In genomic region chr7:55365103-55365679, GRCh38 we compare ENCODE assay signal across 8 cellular contexts. TPM values are rescaled to one million over a fixed set of nuclear protein-coding genes. Genes with fewer than 3 reads are reported as not detected.
A peak's percentile ranks its signal among the peaks of the same experiment; 100 is the strongest.
DNase-seq lines count a peak whose midpoint lies in the region; ATAC-seq and TF ChIP-seq lines count a peak whose summit lies in the region.

Gene LANCL2, plus strand, starts transcription at chr7:55365337. Its CDS starts 689 bp downstream, at chr7:55366026.

- peak; percentile 26 for ATAC-seq in GM21825 (IDR thresholded peaks at IDR 0.05; ENCODE audit: unreplicated experiment)
- peak; percentile 42 for ATAC-seq in stimulated activated effector memory CD8-positive, alpha-beta T cell treated with anti-CD3 and anti-CD28 coated beads, Interleukin-12 subunit alpha, Interleukin-12 subunit beta, amount 100 ng/mL, for 72 hours

- DNase-seq in GM03348 (ENCODE audit: low spot score) (peak; percentile 67), T follicular helper cell (ENCODE audit: low read depth) (peak; percentile 27), dermis blood vessel endothelial cell (peak; percentile 52), lung microvascular endothelial cell (ENCODE audit: low read depth in 2 of 2) (peak; percentile 40 to 55)
- DNase-seq in stimulated activated effector memory CD8-positive, alpha-beta T cell treated with anti-CD3 and anti-CD28 coated beads, Interleukin-12 subunit alpha, Interleukin-12 subunit beta, amount 100 ng/mL, for 72 hours (ENCODE audit: low spot score in 2 of 2) = no peak
- no peak for DNase-seq in central memory CD4-positive, alpha-beta T cell

- peak within 1 kb of the TSS; percentile 94 for H3K4me3 Mint-ChIP-seq in stimulated activated effector memory CD8-positive, alpha-beta T cell treated with anti-CD3 and anti-CD28 coated beads, Interleukin-12 subunit alpha, Interleukin-12 subunit beta, amount 100 ng/mL, for 72 hours

- peaks cover 28% of the 10 kb centered on the region for H3K4me1 Mint-ChIP-seq in stimulated activated effector memory CD8-positive, alpha-beta T cell treated with anti-CD3 and anti-CD28 coated beads, Interleukin-12 subunit alpha, Interleukin-12 subunit beta, amount 100 ng/mL, for 72 hours

- peak within 1 kb of the TSS; percentile 94 for H2AFZ ChIP-seq in KMS-11 (ENCODE audit: low read depth)

- H3K27ac ChIP-seq in KMS-11 = peak within 1 kb of the TSS; percentile 94

- peak within 1 kb of the TSS; percentile 77 for H3K4me2 ChIP-seq in KMS-11

- H3K27ac Mint-ChIP-seq in stimulated activated effector memory CD8-positive, alpha-beta T cell treated with anti-CD3 and anti-CD28 coated beads, Interleukin-12 subunit alpha, Interleukin-12 subunit beta, amount 100 ng/mL, for 72 hours = peak within 1 kb of the TSS; percentile 100

- peaks cover 16% of the 10 kb centered on the region; the same call in 1 of the 2 replicates for H3K79me2 ChIP-seq in KMS-11 (ENCODE audit: insufficient read depth, low read depth)

- no peaks in the 10 kb centered on the region for H3K9me3 Mint-ChIP-seq in stimulated activated effector memory CD8-positive, alpha-beta T cell treated with anti-CD3 and anti-CD28 coated beads, Interleukin-12 subunit alpha, Interleukin-12 subunit beta, amount 100 ng/mL, for 72 hours

- H4K20me1 ChIP-seq in KMS-11 (ENCODE audit: insufficient read depth) = no peaks in the 10 kb centered on the region

- H3K27me3 ChIP-seq in KMS-11 (ENCODE audit: insufficient read depth, low read depth) = no peaks in the 10 kb centered on the region

- peaks cover 20% of the 10 kb centered on the region for H3K4me1 ChIP-seq in KMS-11 (ENCODE audit: low read depth, poor library complexity, severe bottlenecking)

- H3K36me3 Mint-ChIP-seq in stimulated activated effector memory CD8-positive, alpha-beta T cell treated with anti-CD3 and anti-CD28 coated beads, Interleukin-12 subunit alpha, Interleukin-12 subunit beta, amount 100 ng/mL, for 72 hours = peaks cover 9% of the 10 kb centered on the region

- no peaks in the 10 kb centered on the region for H3K36me3 ChIP-seq in KMS-11 (ENCODE audit: insufficient read depth)

- no peak within 1 kb of the TSS for H3K4me3 ChIP-seq in KMS-11 (IDR thresholded peaks at IDR 0.05; ENCODE audit: insufficient read depth, low read depth, low read length)

- no peak for TF ChIP-seq CTCF in KMS-11 (conservative IDR thresholded peaks at IDR 0.05; ENCODE audit: low read depth, low read length)

- peak within 1 kb of the TSS; percentile 97 for H3K9ac ChIP-seq in KMS-11

RNA-seq across cellular contexts. Expression of gene LANCL2, which starts in this region (rescaled TPM):
- total RNA-seq in dermis blood vessel endothelial cell (14.0 and 26.3 TPM in 2 replicates), lung microvascular endothelial cell (11.5 and 12.6 TPM in 2 replicates)

Comparison
In these comparisons a context has a peak if more than half of its experiments do, and no peak if none do; other contexts are left out.
1. DNase-seq: peak in GM03348 (single experiment), T follicular helper cell (single experiment), dermis blood vessel endothelial cell (single experiment) and lung microvascular endothelial cell (2 of 2); none in stimulated activated effector memory CD8-positive, alpha-beta T cell treated with anti-CD3 and anti-CD28 coated beads, Interleukin-12 subunit alpha, Interleukin-12 subunit beta, amount 100 ng/mL, for 72 hours (0 of 2) and central memory CD4-positive, alpha-beta T cell (single experiment).